Comparison of ENCODE assay signal across 19 cellular contexts in genomic region chr4:129394635-129395034, GRCh38.
DNase-seq lines count a peak whose midpoint lies in the region; ATAC-seq and TF ChIP-seq lines count a peak whose summit lies in the region.
"Had no signal": no experiment of that assay in that cellular context is flagged by ENCODE, and none has a peak within 500 bp of the region (broad histone marks: within the 10 kb centered on the region; RNA-seq: fewer than 3 reads in every experiment).

No MANE protein-coding gene starts in this region.

- intact Hi-C loops in esophagus squamous epithelium (cut with DNase I), result no loop called here

- no peak for TF ChIP-seq POLR2A in esophagus squamous epithelium (IDR thresholded peaks at IDR 0.05)

- no peak for TF ChIP-seq CTCF in esophagus squamous epithelium (IDR thresholded peaks at IDR 0.05)

- H3K9me3 ChIP-seq in esophagus squamous epithelium, result peaks cover 0 to 6% (median 4%) of the 10 kb centered on the region in 3 donors
- H3K9me3 ChIP-seq: Caco-2 had no signal

- H3K27ac Mint-ChIP-seq in effector memory CD8-positive, alpha-beta T cell, result no peak overlapping the region
- H3K27ac Mint-ChIP-seq: CD4-positive, alpha-beta memory T cell had no signal

- H3K4me1 Mint-ChIP-seq in effector memory CD8-positive, alpha-beta T cell (ENCODE audit: low read depth in 2 of 2), result no peaks in the 10 kb centered on the region
- H3K4me1 Mint-ChIP-seq: CD4-positive, alpha-beta memory T cell had no signal

- H3K4me3 ChIP-seq in esophagus squamous epithelium, result no peak overlapping the region
- H3K4me3 ChIP-seq: BLaER1, Peyer's patch had no signal

- no peak overlapping the region for H3K27ac ChIP-seq in esophagus squamous epithelium
- H3K27ac ChIP-seq: 22Rv1, BLaER1, Peyer's patch had no signal

- no peaks in the 10 kb centered on the region for H3K27me3 Mint-ChIP-seq in effector memory CD8-positive, alpha-beta T cell

- 58 to 70% methylated on average over 6 of the region's 6 CpGs for WGBS in esophagus squamous epithelium, 2 donors

- ATAC-seq in effector memory CD8-positive, alpha-beta T cell (replicated peaks), result no peak
- ATAC-seq: SK-N-SH treated with all-trans-retinoic acid at 6 μM for 48 hours had no signal

- peaks cover 5 to 9% of the 10 kb centered on the region in 2 donors for H3K9me3 Mint-ChIP-seq in effector memory CD8-positive, alpha-beta T cell

- peak; percentile 29 for DNase-seq in DMS53 (lab: John Stamatoyannopoulos, UW)
- DNase-seq in DMS53 treated with DMSO at 0.1 percent for 48 hours (lab: John Stamatoyannopoulos, UW; ENCODE audit: unreplicated experiment), result no peak
- peak; percentile 66 for DNase-seq in NCI-H1092 (lab: John Stamatoyannopoulos, UW)
- peak; percentile 27 for DNase-seq in NCI-H1436 (lab: John Stamatoyannopoulos, UW)
- DNase-seq in NCI-H510A (lab: John Stamatoyannopoulos, UW), result peak; percentile 44
- DNase-seq in esophagus squamous epithelium (lab: John Stamatoyannopoulos, UW), result no peak
- DNase-seq in DMS114 treated with DMSO at 0.1 percent for 48 hours (lab: John Stamatoyannopoulos, UW; ENCODE audit: unreplicated experiment), result no peak
- DNase-seq in effector memory CD8-positive, alpha-beta T cell, result no peak
- DNase-seq: ACHN; Caco-2; CD4-positive, alpha-beta memory T cell; DMS 273 treated with DMSO at 0.1 percent for 48 hours; KG1; NCI-H1694; NCI-H2171; Peyer's patch had no signal

- H3K36me3 ChIP-seq in esophagus squamous epithelium, result no peaks in the 10 kb centered on the region
- H3K36me3 ChIP-seq: BLaER1, Peyer's patch had no signal

- no peaks in the 10 kb centered on the region for H3K27me3 ChIP-seq in esophagus squamous epithelium
- H3K27me3 ChIP-seq: BLaER1, Peyer's patch had no signal

- H3K4me1 ChIP-seq in esophagus squamous epithelium, result no peaks in the 10 kb centered on the region
- H3K4me1 ChIP-seq: BLaER1, Caco-2, Peyer's patch had no signal

- H3K4me3 Mint-ChIP-seq in effector memory CD8-positive, alpha-beta T cell, result no peak overlapping the region
- H3K4me3 Mint-ChIP-seq: CD4-positive, alpha-beta memory T cell had no signal

- no peaks in the 10 kb centered on the region for H3K36me3 Mint-ChIP-seq in effector memory CD8-positive, alpha-beta T cell (ENCODE audit: insufficient read depth)
- H3K36me3 Mint-ChIP-seq: CD4-positive, alpha-beta memory T cell had no signal

Comparison
In these comparisons a context has a peak if more than half of its experiments do, and no peak if none do; other contexts are left out.
1. DNase-seq: peak in DMS53 (single experiment), NCI-H1092 (single experiment), NCI-H1436 (single experiment) and NCI-H510A (single experiment); none in DMS53 treated with DMSO at 0.1 percent for 48 hours (single experiment), esophagus squamous epithelium (single experiment), DMS114 treated with DMSO at 0.1 percent for 48 hours (single experiment) and effector memory CD8-positive, alpha-beta T cell (0 of 3).